ENCODE assay signal across 9 cellular contexts in the genomic region with DNA sequence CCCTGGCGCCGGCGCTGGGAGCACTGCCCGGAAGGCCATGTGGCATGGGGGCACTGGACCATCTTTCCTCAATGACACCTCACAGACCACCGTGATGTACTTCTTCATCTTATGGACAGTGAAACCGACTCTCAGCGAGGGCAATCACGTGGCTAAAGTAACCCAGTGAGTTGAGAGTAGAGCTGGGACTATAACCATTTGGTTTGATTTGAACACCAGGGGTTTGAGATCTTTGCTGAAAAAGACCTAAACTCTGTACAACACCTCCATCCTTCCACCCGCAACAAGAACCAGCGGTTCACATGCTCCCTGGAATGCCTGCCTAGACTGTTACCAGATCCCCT. TPM values are rescaled to one million over a fixed set of nuclear protein-coding genes. Genes with fewer than 3 reads are reported as not detected.
DNase-seq lines count a peak whose midpoint lies in the region; ATAC-seq and TF ChIP-seq lines count a peak whose summit lies in the region.
"Had no signal": no experiment of that assay in that cellular context is flagged by ENCODE, and none has a peak within 500 bp of the region (broad histone marks: within the 10 kb centered on the region; RNA-seq: fewer than 3 reads in every experiment).

No MANE protein-coding gene starts in this region.

- CTCF ChIA-PET in Calu3 (lab: Charles Lee) = no interaction called here

- H3K36me3 ChIP-seq in KMS-11 (ENCODE audit: insufficient read depth) = no peaks in the 10 kb centered on the region

- no peak overlapping the region for H3K4me3 ChIP-seq in KMS-11 (IDR thresholded peaks at IDR 0.05; ENCODE audit: insufficient read depth, low read depth, low read length)

- no peak for DNase-seq in Calu3
- no peak for DNase-seq in effector memory CD8-positive, alpha-beta T cell
- no peak for DNase-seq in osteocyte (ENCODE audit: extremely low spot score, unreplicated experiment)
- DNase-seq in glomerular visceral epithelial cell (ENCODE audit: extremely low spot score) = no peak
- DNase-seq in left colon = no peak
- DNase-seq: activated CD4-positive, alpha-beta T cell treated with anti-CD3 and anti-CD28 coated beads for 48 hours; NCI-H2107 had no signal

- no peaks in the 10 kb centered on the region for H3K79me2 ChIP-seq in KMS-11 (ENCODE audit: insufficient read depth, low read depth)

- no peaks in the 10 kb centered on the region for H3K9me3 Mint-ChIP-seq in Calu3 (ENCODE audit: low read depth, unreplicated experiment)
- H3K9me3 Mint-ChIP-seq in effector memory CD8-positive, alpha-beta T cell = peaks cover 0 to 3% of the 10 kb centered on the region in 2 donors
- H3K9me3 Mint-ChIP-seq in osteocyte (ENCODE audit: unreplicated experiment) = no peaks in the 10 kb centered on the region

- TF ChIP-seq CTCF in Calu3 (IDR thresholded peaks at IDR 0.05; ENCODE audit: unreplicated experiment) = no peak
- no peak for TF ChIP-seq CTCF in KMS-11 (conservative IDR thresholded peaks at IDR 0.05; ENCODE audit: low read depth, low read length)
- TF ChIP-seq CTCF in osteocyte (IDR thresholded peaks at IDR 0.05) = no peak

- H3K36me3 Mint-ChIP-seq in Calu3 (ENCODE audit: insufficient read depth, unreplicated experiment) = peaks cover 19% of the 10 kb centered on the region
- peaks cover 7% of the 10 kb centered on the region for H3K36me3 Mint-ChIP-seq in effector memory CD8-positive, alpha-beta T cell (ENCODE audit: insufficient read depth)
- H3K36me3 Mint-ChIP-seq in osteocyte (ENCODE audit: unreplicated experiment) = no peaks in the 10 kb centered on the region

- H3K9ac ChIP-seq in KMS-11 = no peak overlapping the region

- H3K27ac Mint-ChIP-seq in Calu3 (ENCODE audit: unreplicated experiment) (no peak overlapping the region), osteocyte (ENCODE audit: unreplicated experiment) (no peak overlapping the region)
- H3K27ac Mint-ChIP-seq in effector memory CD8-positive, alpha-beta T cell = no peak overlapping the region

- intact Hi-C loops in Calu3 (cut with micrococcal nuclease; ENCODE audit: unreplicated experiment) (no loop called here), left colon (cut with DNase I, micrococcal nuclease) (no loop called here)

- H3K27me3 Mint-ChIP-seq in Calu3 (ENCODE audit: unreplicated experiment) = peaks cover 37% of the 10 kb centered on the region
- H3K27me3 Mint-ChIP-seq in effector memory CD8-positive, alpha-beta T cell = peaks cover 24 to 57% of the 10 kb centered on the region in 2 donors
- H3K27me3 Mint-ChIP-seq in osteocyte (ENCODE audit: unreplicated experiment) = peaks cover 14% of the 10 kb centered on the region

- no peak for ATAC-seq in effector memory CD8-positive, alpha-beta T cell (replicated peaks)
- ATAC-seq in HG02642 (IDR thresholded peaks at IDR 0.05; ENCODE audit: poor library complexity, unreplicated experiment) = no peak
- ATAC-seq in left colon = no peak

- no TSS peak for BruUV-seq in Calu3 (replicated peaks; lab: Mats Ljungman, UMichigan)

- H3K4me1 Mint-ChIP-seq in Calu3 (ENCODE audit: low read depth, unreplicated experiment) (peaks cover 7% of the 10 kb centered on the region), osteocyte (ENCODE audit: unreplicated experiment) (peaks cover 9% of the 10 kb centered on the region)
- H3K4me1 Mint-ChIP-seq in effector memory CD8-positive, alpha-beta T cell (ENCODE audit: low read depth in 2 of 2) = peaks cover 13 to 20% of the 10 kb centered on the region in 2 donors

- no peaks in the 10 kb centered on the region for H4K20me1 ChIP-seq in KMS-11 (ENCODE audit: insufficient read depth)

- peak overlapping the region; percentile 99; the same call in 1 of the 2 replicates for H2AFZ ChIP-seq in KMS-11 (ENCODE audit: low read depth)

- peak overlapping the region; percentile 69 for H3K4me3 Mint-ChIP-seq in Calu3 (ENCODE audit: low read depth, unreplicated experiment)
- peak overlapping the region; percentile 76 for H3K4me3 Mint-ChIP-seq in effector memory CD8-positive, alpha-beta T cell
- peak overlapping the region; percentile 70 for H3K4me3 Mint-ChIP-seq in osteocyte (ENCODE audit: unreplicated experiment)

- peaks cover 6% of the 10 kb centered on the region for H3K4me1 ChIP-seq in KMS-11 (ENCODE audit: low read depth, poor library complexity, severe bottlenecking)

- peaks cover 23% of the 10 kb centered on the region; the same call in 1 of the 2 replicates for H3K27me3 ChIP-seq in KMS-11 (ENCODE audit: insufficient read depth, low read depth)

- H3K4me2 ChIP-seq in KMS-11 = no peak overlapping the region

- H3K27ac ChIP-seq in KMS-11 = no peak overlapping the region

RNA-seq across cellular contexts. Expression of a gene that starts 3.3 kb away (rescaled TPM):
- 1.2 and 1.6 TPM in 2 replicates for total RNA-seq in Calu3 (2022)
- total RNA-seq in osteocyte = 0.81 and 0.86 TPM in 2 replicates
- total RNA-seq in left colon = under 1 TPM; 0.37 to 0.39 TPM

RNA-seq across cellular contexts. Expression of a gene that starts 22.5 kb away (rescaled TPM):
- total RNA-seq in Calu3 (2022) = 0.95 and 2.0 TPM in 2 replicates
- total RNA-seq in osteocyte = 26.1 and 26.9 TPM in 2 replicates
- under 1 TPM; 0.24 to 0.67 TPM for total RNA-seq in left colon

RNA-seq across cellular contexts. Expression of a gene that starts 41.1 kb away (rescaled TPM):
- total RNA-seq in Calu3 (2022) = 376 and 480 TPM in 2 replicates
- 574 and 620 TPM in 2 replicates for total RNA-seq in osteocyte
- 100 to 1,000 TPM; 439 to 572 TPM for total RNA-seq in left colon
